In the genomic region with DNA sequence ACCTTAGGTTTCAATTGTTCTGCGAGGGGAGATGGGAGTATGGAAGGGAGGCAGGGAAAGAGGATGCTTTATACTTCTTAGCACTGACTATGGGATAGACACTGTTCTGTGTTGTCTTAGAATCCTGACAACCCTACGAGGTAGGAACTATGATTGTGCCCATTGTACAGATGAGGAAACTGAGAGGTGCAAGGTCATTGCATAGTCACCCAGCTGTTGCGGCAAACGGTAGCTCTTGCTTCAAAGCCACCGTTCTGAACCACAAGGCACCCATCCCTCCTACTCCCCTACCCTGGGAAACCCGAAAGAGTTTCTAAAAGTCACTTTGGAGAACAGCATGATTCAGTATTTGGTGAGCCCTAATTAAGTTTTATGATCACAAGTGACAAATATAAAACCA, we compare ENCODE assay signal across 2 cellular contexts.
TF ChIP-seq lines count a peak whose summit lies in the region.

No MANE protein-coding gene starts in this region.

TF ChIP-seq in A549, 52 proteins besides CTCF, POLR2A, EP300 and RAD21:
- TF ChIP-seq HDAC2 (IDR thresholded peaks at IDR 0.05) = no peak
- TF ChIP-seq ESRRA (IDR thresholded peaks at IDR 0.05; ENCODE audit: borderline replicate concordance, low read length) = peak; percentile 48; the same call in 1 of the 2 replicates

TF ChIP-seq in K562, 482 proteins besides CTCF, POLR2A, EP300 and RAD21:
- TF ChIP-seq RBM25 (IDR thresholded peaks at IDR 0.05; ENCODE audit: low read depth, low read length, severe bottlenecking) = peak; percentile 87
- TF ChIP-seq KDM1A (IDR thresholded peaks at IDR 0.05) = peak; percentile 49 to 64; a peak in 2 of 4 replicates
- peak; percentile 63; the same call in 1 of the 2 replicates for TF ChIP-seq ADNP (tag; IDR thresholded peaks at IDR 0.05)
- peak; percentile 69 for TF ChIP-seq BCOR (IDR thresholded peaks at IDR 0.05)
- TF ChIP-seq ESRRA (IDR thresholded peaks at IDR 0.05; ENCODE audit: borderline replicate concordance, low read depth) = peak; percentile 93
- TF ChIP-seq, protein P1, sequence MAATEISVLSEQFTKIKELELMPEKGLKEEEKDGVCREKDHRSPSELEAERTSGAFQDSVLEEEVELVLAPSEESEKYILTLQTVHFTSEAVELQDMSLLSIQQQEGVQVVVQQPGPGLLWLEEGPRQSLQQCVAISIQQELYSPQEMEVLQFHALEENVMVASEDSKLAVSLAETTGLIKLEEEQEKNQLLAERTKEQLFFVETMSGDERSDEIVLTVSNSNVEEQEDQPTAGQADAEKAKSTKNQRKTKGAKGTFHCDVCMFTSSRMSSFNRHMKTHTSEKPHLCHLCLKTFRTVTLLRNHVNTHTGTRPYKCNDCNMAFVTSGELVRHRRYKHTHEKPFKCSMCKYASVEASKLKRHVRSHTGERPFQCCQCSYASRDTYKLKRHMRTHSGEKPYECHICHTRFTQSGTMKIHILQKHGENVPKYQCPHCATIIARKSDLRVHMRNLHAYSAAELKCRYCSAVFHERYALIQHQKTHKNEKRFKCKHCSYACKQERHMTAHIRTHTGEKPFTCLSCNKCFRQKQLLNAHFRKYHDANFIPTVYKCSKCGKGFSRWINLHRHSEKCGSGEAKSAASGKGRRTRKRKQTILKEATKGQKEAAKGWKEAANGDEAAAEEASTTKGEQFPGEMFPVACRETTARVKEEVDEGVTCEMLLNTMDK (IDR thresholded peaks at IDR 0.05; ENCODE audit: borderline replicate concordance, insufficient read depth, low read depth, low read length, poor library complexity, severe bottlenecking) = no peak
- 0 out of 2 replicates have a peak, but pooled peaks have one; percentile 50 for TF ChIP-seq SMARCA5 (IDR thresholded peaks at IDR 0.05)
- TF ChIP-seq HIVEP1 (CRISPR knock-in tag; IDR thresholded peaks at IDR 0.05) = no peak
- TF ChIP-seq ATF7 (IDR thresholded peaks at IDR 0.05) = no peak
